2 cellular contexts compared by ENCODE assay signal in the genomic region with DNA sequence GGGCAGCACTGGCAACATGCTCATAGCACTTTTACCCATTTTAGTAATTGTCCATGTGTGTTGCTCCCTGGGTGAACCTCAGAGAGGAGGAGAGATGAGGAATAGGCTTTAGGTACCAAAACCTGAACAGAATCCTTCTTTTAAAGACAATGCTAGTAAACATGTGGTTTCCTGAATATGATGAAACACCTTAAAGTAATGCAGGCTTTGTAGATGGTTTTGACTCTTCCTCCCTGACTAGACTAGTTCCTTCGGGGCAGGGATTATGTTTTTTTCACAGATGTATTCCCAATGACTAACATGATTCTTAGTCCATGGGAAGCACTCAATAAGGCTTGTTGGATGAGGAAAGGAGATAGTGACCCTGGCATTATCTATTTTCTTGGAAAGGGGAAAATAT.
TF ChIP-seq lines count a peak whose summit lies in the region.

No MANE protein-coding gene starts in this region.

TF ChIP-seq in IMR-90, 13 proteins besides CTCF, POLR2A, EP300 and RAD21 (continued from another document):
- TF ChIP-seq RCOR1 (IDR thresholded peaks at IDR 0.05; ENCODE audit: insufficient replicate concordance, low read length) (no peak), NFE2L2 (IDR thresholded peaks at IDR 0.05; ENCODE audit: low read depth, low read length) (no peak), RFX5 (IDR thresholded peaks at IDR 0.05; ENCODE audit: low read depth, low read length) (no peak), MAZ (IDR thresholded peaks at IDR 0.05; ENCODE audit: borderline replicate concordance, low read depth, low read length) (no peak), MAFK (IDR thresholded peaks at IDR 0.05; ENCODE audit: low read depth, low read length) (no peak), FOS (IDR thresholded peaks at IDR 0.05; ENCODE audit: low read depth, low read length) (no peak), CEBPB (IDR thresholded peaks at IDR 0.05; ENCODE audit: low read depth, low read length) (no peak), SMC3 (IDR thresholded peaks at IDR 0.05; ENCODE audit: low read depth, low read length) (no peak)
- TF ChIP-seq, protein P1, sequence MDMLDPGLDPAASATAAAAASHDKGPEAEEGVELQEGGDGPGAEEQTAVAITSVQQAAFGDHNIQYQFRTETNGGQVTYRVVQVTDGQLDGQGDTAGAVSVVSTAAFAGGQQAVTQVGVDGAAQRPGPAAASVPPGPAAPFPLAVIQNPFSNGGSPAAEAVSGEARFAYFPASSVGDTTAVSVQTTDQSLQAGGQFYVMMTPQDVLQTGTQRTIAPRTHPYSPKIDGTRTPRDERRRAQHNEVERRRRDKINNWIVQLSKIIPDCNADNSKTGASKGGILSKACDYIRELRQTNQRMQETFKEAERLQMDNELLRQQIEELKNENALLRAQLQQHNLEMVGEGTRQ (IDR thresholded peaks at IDR 0.05; ENCODE audit: low read depth, low read length): no peak
- TF ChIP-seq, protein P2, sequence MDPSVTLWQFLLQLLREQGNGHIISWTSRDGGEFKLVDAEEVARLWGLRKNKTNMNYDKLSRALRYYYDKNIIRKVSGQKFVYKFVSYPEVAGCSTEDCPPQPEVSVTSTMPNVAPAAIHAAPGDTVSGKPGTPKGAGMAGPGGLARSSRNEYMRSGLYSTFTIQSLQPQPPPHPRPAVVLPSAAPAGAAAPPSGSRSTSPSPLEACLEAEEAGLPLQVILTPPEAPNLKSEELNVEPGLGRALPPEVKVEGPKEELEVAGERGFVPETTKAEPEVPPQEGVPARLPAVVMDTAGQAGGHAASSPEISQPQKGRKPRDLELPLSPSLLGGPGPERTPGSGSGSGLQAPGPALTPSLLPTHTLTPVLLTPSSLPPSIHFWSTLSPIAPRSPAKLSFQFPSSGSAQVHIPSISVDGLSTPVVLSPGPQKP (IDR thresholded peaks at IDR 0.05; ENCODE audit: borderline replicate concordance, low read depth, low read length): no peak

TF ChIP-seq in GM23338, 12 proteins besides CTCF, POLR2A, EP300 and RAD21:
- TF ChIP-seq, protein P3, sequence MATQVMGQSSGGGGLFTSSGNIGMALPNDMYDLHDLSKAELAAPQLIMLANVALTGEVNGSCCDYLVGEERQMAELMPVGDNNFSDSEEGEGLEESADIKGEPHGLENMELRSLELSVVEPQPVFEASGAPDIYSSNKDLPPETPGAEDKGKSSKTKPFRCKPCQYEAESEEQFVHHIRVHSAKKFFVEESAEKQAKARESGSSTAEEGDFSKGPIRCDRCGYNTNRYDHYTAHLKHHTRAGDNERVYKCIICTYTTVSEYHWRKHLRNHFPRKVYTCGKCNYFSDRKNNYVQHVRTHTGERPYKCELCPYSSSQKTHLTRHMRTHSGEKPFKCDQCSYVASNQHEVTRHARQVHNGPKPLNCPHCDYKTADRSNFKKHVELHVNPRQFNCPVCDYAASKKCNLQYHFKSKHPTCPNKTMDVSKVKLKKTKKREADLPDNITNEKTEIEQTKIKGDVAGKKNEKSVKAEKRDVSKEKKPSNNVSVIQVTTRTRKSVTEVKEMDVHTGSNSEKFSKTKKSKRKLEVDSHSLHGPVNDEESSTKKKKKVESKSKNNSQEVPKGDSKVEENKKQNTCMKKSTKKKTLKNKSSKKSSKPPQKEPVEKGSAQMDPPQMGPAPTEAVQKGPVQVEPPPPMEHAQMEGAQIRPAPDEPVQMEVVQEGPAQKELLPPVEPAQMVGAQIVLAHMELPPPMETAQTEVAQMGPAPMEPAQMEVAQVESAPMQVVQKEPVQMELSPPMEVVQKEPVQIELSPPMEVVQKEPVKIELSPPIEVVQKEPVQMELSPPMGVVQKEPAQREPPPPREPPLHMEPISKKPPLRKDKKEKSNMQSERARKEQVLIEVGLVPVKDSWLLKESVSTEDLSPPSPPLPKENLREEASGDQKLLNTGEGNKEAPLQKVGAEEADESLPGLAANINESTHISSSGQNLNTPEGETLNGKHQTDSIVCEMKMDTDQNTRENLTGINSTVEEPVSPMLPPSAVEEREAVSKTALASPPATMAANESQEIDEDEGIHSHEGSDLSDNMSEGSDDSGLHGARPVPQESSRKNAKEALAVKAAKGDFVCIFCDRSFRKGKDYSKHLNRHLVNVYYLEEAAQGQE (IDR thresholded peaks at IDR 0.05; ENCODE audit: unreplicated experiment): no peak
- TF ChIP-seq ZNF114 (CRISPR knock-in tag; IDR thresholded peaks at IDR 0.05) (no peak), JUNB (IDR thresholded peaks at IDR 0.05; ENCODE audit: unreplicated experiment) (no peak), CREB1 (CRISPR knock-in tag; IDR thresholded peaks at IDR 0.05; ENCODE audit: low read depth) (no peak), STAT1 (IDR thresholded peaks at IDR 0.05; ENCODE audit: unreplicated experiment) (no peak), EZH2 (IDR thresholded peaks at IDR 0.05; ENCODE audit: low read depth, unreplicated experiment) (no peak), POLR2AphosphoS5 (IDR thresholded peaks at IDR 0.05; ENCODE audit: low read depth) (no peak), EZH2phosphoT487 (IDR thresholded peaks at IDR 0.05; ENCODE audit: unreplicated experiment) (no peak), NANOG (IDR thresholded peaks at IDR 0.05; ENCODE audit: borderline replicate concordance) (no peak), ZNF331 (CRISPR knock-in tag; IDR thresholded peaks at IDR 0.05; ENCODE audit: low read depth) (no peak)
- TF ChIP-seq, protein P4, sequence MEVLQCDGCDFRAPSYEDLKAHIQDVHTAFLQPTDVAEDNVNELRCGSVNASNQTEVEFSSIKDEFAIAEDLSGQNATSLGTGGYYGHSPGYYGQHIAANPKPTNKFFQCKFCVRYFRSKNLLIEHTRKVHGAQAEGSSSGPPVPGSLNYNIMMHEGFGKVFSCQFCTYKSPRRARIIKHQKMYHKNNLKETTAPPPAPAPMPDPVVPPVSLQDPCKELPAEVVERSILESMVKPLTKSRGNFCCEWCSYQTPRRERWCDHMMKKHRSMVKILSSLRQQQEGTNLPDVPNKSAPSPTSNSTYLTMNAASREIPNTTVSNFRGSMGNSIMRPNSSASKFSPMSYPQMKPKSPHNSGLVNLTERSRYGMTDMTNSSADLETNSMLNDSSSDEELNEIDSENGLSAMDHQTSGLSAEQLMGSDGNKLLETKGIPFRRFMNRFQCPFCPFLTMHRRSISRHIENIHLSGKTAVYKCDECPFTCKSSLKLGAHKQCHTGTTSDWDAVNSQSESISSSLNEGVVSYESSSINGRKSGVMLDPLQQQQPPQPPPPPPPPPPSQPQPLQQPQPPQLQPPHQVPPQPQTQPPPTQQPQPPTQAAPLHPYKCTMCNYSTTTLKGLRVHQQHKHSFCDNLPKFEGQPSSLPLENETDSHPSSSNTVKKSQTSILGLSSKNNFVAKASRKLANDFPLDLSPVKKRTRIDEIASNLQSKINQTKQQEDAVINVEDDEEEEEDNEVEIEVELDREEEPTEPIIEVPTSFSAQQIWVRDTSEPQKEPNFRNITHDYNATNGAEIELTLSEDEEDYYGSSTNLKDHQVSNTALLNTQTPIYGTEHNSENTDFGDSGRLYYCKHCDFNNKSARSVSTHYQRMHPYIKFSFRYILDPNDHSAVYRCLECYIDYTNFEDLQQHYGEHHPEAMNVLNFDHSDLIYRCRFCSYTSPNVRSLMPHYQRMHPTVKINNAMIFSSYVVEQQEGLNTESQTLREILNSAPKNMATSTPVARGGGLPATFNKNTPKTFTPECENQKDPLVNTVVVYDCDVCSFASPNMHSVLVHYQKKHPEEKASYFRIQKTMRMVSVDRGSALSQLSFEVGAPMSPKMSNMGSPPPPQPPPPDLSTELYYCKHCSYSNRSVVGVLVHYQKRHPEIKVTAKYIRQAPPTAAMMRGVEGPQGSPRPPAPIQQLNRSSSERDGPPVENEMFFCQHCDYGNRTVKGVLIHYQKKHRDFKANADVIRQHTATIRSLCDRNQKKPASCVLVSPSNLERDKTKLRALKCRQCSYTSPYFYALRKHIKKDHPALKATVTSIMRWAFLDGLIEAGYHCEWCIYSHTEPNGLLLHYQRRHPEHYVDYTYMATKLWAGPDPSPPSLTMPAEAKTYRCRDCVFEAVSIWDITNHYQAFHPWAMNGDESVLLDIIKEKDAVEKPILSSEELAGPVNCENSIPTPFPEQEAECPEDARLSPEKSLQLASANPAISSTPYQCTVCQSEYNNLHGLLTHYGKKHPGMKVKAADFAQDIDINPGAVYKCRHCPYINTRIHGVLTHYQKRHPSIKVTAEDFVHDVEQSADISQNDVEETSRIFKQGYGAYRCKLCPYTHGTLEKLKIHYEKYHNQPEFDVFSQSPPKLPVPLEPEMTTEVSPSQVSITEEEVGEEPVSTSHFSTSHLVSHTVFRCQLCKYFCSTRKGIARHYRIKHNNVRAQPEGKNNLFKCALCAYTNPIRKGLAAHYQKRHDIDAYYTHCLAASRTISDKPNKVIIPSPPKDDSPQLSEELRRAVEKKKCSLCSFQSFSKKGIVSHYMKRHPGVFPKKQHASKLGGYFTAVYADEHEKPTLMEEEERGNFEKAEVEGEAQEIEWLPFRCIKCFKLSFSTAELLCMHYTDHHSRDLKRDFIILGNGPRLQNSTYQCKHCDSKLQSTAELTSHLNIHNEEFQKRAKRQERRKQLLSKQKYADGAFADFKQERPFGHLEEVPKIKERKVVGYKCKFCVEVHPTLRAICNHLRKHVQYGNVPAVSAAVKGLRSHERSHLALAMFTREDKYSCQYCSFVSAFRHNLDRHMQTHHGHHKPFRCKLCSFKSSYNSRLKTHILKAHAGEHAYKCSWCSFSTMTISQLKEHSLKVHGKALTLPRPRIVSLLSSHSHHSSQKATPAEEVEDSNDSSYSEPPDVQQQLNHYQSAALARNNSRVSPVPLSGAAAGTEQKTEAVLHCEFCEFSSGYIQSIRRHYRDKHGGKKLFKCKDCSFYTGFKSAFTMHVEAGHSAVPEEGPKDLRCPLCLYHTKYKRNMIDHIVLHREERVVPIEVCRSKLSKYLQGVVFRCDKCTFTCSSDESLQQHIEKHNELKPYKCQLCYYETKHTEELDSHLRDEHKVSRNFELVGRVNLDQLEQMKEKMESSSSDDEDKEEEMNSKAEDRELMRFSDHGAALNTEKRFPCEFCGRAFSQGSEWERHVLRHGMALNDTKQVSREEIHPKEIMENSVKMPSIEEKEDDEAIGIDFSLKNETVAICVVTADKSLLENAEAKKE (CRISPR knock-in tag; IDR thresholded peaks at IDR 0.05): no peak
- TF ChIP-seq, protein P5, sequence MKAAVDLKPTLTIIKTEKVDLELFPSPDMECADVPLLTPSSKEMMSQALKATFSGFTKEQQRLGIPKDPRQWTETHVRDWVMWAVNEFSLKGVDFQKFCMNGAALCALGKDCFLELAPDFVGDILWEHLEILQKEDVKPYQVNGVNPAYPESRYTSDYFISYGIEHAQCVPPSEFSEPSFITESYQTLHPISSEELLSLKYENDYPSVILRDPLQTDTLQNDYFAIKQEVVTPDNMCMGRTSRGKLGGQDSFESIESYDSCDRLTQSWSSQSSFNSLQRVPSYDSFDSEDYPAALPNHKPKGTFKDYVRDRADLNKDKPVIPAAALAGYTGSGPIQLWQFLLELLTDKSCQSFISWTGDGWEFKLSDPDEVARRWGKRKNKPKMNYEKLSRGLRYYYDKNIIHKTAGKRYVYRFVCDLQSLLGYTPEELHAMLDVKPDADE (IDR thresholded peaks at IDR 0.05): no peak
